Comparison of ENCODE assay signal across 8 cellular contexts in genomic region chr2:1817256-1818127, GRCh38.
DNase-seq lines count a peak whose midpoint lies in the region; ATAC-seq and TF ChIP-seq lines count a peak whose summit lies in the region.

No MANE protein-coding gene starts in this region.

- no peaks in the 10 kb centered on the region for H3K27me3 ChIP-seq in body of pancreas
- no peaks in the 10 kb centered on the region for H3K27me3 ChIP-seq in skeletal muscle satellite cell (ENCODE audit: control insufficient read depth, insufficient read depth, low read length)

- ATAC-seq in GM21367 (IDR thresholded peaks at IDR 0.05; ENCODE audit: unreplicated experiment) (peak; percentile 97), body of pancreas (peak; percentile 92)

- DNase-seq in COR-L47 (lab: John Stamatoyannopoulos, UW) (peak; percentile 26), HT1080 (ENCODE audit: low read depth) (peak; percentile 70), T1000 (lab: John Stamatoyannopoulos, UW) (peak; percentile 79), body of pancreas (peak; percentile 78 to 85 (median 83)), iPS-NIHi11 (ENCODE audit: low spot score) (peak; percentile 94), MV-4-11 (lab: John Stamatoyannopoulos, UW) (no peak)

- H3K4me3 ChIP-seq in body of pancreas, result no peak overlapping the region
- H3K4me3 ChIP-seq in skeletal muscle satellite cell (ENCODE audit: low read length), result peak overlapping the region; percentile 51

- H3K36me3 ChIP-seq in body of pancreas (replicated peaks in 1 of 2; ENCODE audit: insufficient read depth in 1 of 2, low read depth in 2 of 2), result no peaks in the 10 kb centered on the region
- H3K36me3 ChIP-seq in skeletal muscle satellite cell (ENCODE audit: insufficient read depth, low read length), result no peaks in the 10 kb centered on the region

- peak overlapping the region; percentile 36 to 78 (median 58) for H3K27ac ChIP-seq in body of pancreas

- H3K9ac ChIP-seq in skeletal muscle satellite cell (ENCODE audit: low read depth, low read length), result peak overlapping the region; percentile 80

- intact Hi-C loops in body of pancreas (cut with DNase I), result no loop called here

- peak; percentile 85 to 99 (median 88) for TF ChIP-seq CTCF in body of pancreas (IDR thresholded peaks at IDR 0.05)

- peak overlapping the region; percentile 78 for H3K4me2 ChIP-seq in skeletal muscle satellite cell (ENCODE audit: low read length)

- TF ChIP-seq POLR2A in body of pancreas (IDR thresholded peaks at IDR 0.05), result no peak

- peaks cover 18% of the 10 kb centered on the region for H3K4me1 ChIP-seq in body of pancreas
- peaks cover 14% of the 10 kb centered on the region for H3K4me1 ChIP-seq in skeletal muscle satellite cell (ENCODE audit: control insufficient read depth, insufficient read depth, low read length)

- WGBS in body of pancreas, 2 donors, result 25 to 31% methylated on average over 24 to 36 of the region's 36 CpGs

- H3K9me3 ChIP-seq in body of pancreas (no peaks in the 10 kb centered on the region), skeletal muscle satellite cell (replicated peaks; ENCODE audit: low read length) (no peaks in the 10 kb centered on the region)
